Comparison of ENCODE assay signal across 17 cellular contexts in genomic region chr21:15326032-15326867, GRCh38.
DNase-seq lines count a peak whose midpoint lies in the region; ATAC-seq and TF ChIP-seq lines count a peak whose summit lies in the region.
"Had no signal": no experiment of that assay in that cellular context is flagged by ENCODE, and none has a peak within 500 bp of the region (broad histone marks: within the 10 kb centered on the region; RNA-seq: fewer than 3 reads in every experiment).

No MANE protein-coding gene starts in this region.

- intact Hi-C loops in right cardiac atrium (cut with DNase I) (no loop called here), heart left ventricle (cut with DNase I) (no loop called here)

- H4K91ac ChIP-seq in neuronal stem cell (ENCODE audit: low read depth, low read length, poor library complexity): no peak overlapping the region

- no peak overlapping the region for H2AFZ ChIP-seq in neuronal stem cell (ENCODE audit: low read length)

- 93% methylated on average over 9 of the region's 9 CpGs for WGBS in right cardiac atrium
- 93 to 95% (median 94%) methylated on average over 7 to 9 of the region's 9 CpGs for WGBS in heart left ventricle, 4 donors
- no CpG with 5 or more reads among the region's 9 CpGs for WGBS in neuronal stem cell (ENCODE audit: extremely low coverage in 2 of 2, insufficient read length in 2 of 2, insufficient replicate concordance in 1 of 2), 2 donors
- WGBS in upper lobe of left lung, 2 donors: 80 to 89% methylated on average over 6 to 9 of the region's 9 CpGs

- H3K4me3 ChIP-seq in right cardiac atrium (ENCODE audit: low read length): no peak overlapping the region
- H3K4me3 ChIP-seq in heart left ventricle: no peak overlapping the region
- H3K4me3 ChIP-seq in neuronal stem cell (ENCODE audit: low read length in 2 of 2): no peak overlapping the region
- no peak overlapping the region for H3K4me3 ChIP-seq in upper lobe of left lung
- H3K4me3 ChIP-seq: BLaER1 had no signal

- H2BK15ac ChIP-seq in neuronal stem cell (ENCODE audit: low read length): peak overlapping the region; percentile 60

- peak overlapping the region; percentile 95 for H3K18ac ChIP-seq in neuronal stem cell (ENCODE audit: low read length)

- H2BK120ac ChIP-seq in neuronal stem cell (ENCODE audit: low read depth, low read length): peak overlapping the region; percentile 72

- H3K79me1 ChIP-seq in neuronal stem cell (ENCODE audit: low read depth, low read length): no peaks in the 10 kb centered on the region

- H3K4me1 ChIP-seq in right cardiac atrium (ENCODE audit: control insufficient read depth, insufficient read depth, low read length): peaks cover 3% of the 10 kb centered on the region
- peaks cover 0 to 6% (median 0%) of the 10 kb centered on the region in 12 donors for H3K4me1 ChIP-seq in heart left ventricle
- H3K4me1 ChIP-seq in neuronal stem cell (ENCODE audit: control insufficient read depth in 2 of 2, insufficient read depth in 1 of 2, low read depth in 1 of 2, low read length in 2 of 2): peaks cover 4 to 23% of the 10 kb centered on the region in 2 donors
- no peaks in the 10 kb centered on the region for H3K4me1 ChIP-seq in upper lobe of left lung
- H3K4me1 ChIP-seq: BLaER1 had no signal

- ATAC-seq in right cardiac atrium: peak; percentile 19 to 20
- no peak for ATAC-seq in heart left ventricle
- peak; percentile 20 for ATAC-seq in esophagus mucosa
- ATAC-seq in upper lobe of left lung (ENCODE audit: low FRiP score in 2 of 2): peak; percentile 16 to 43
- ATAC-seq in GM21529 (IDR thresholded peaks at IDR 0.05; ENCODE audit: unreplicated experiment): no peak
- ATAC-seq: HCT116 had no signal

- H3K23ac ChIP-seq in neuronal stem cell (ENCODE audit: low read depth, low read length, poor library complexity): peak overlapping the region; percentile 35

- peak overlapping the region; percentile 63 for H3K14ac ChIP-seq in neuronal stem cell (ENCODE audit: low read length)

- TF ChIP-seq POLR2A in heart left ventricle (IDR thresholded peaks at IDR 0.05): no peak
- TF ChIP-seq POLR2A in upper lobe of left lung (IDR thresholded peaks at IDR 0.05): no peak

- H3K36me3 ChIP-seq in heart left ventricle (no peaks in the 10 kb centered on the region), neuronal stem cell (replicated peaks in 1 of 2; ENCODE audit: control insufficient read depth in 2 of 2, insufficient read depth in 2 of 2, low read length in 2 of 2) (no peaks in the 10 kb centered on the region), upper lobe of left lung (no peaks in the 10 kb centered on the region)

- H2BK5ac ChIP-seq in neuronal stem cell (ENCODE audit: low read length): peak overlapping the region; percentile 26

- H3K27me3 ChIP-seq in right cardiac atrium (ENCODE audit: control insufficient read depth, insufficient read depth): no peaks in the 10 kb centered on the region
- H3K27me3 ChIP-seq in heart left ventricle: no peaks in the 10 kb centered on the region
- H3K27me3 ChIP-seq in neuronal stem cell (ENCODE audit: control insufficient read depth in 3 of 3, insufficient read depth in 3 of 3, low read depth in 1 of 3, low read length in 3 of 3): no peaks in the 10 kb centered on the region
- H3K27me3 ChIP-seq in upper lobe of left lung: no peaks in the 10 kb centered on the region
- H3K27me3 ChIP-seq: BLaER1 had no signal

- no peak overlapping the region for H3K4me2 ChIP-seq in neuronal stem cell (ENCODE audit: insufficient read depth, low read length, poor library complexity, severe bottlenecking)
- H3K4me2 ChIP-seq: BLaER1 had no signal

- TF ChIP-seq CTCF in heart left ventricle (IDR thresholded peaks at IDR 0.05) (no peak), upper lobe of left lung (IDR thresholded peaks at IDR 0.05) (no peak)

- no peaks in the 10 kb centered on the region for H3K9me3 ChIP-seq in right cardiac atrium (ENCODE audit: control insufficient read depth, low read length)
- peaks cover 0 to 10% (median 0%) of the 10 kb centered on the region in 12 donors for H3K9me3 ChIP-seq in heart left ventricle
- peaks cover 0 to 13% of the 10 kb centered on the region in 2 donors for H3K9me3 ChIP-seq in neuronal stem cell (replicated peaks in 1 of 2; ENCODE audit: control insufficient read depth in 2 of 2, insufficient read depth in 1 of 2, low read depth in 1 of 2, low read length in 2 of 2)
- H3K9me3 ChIP-seq in upper lobe of left lung: peaks cover 0 to 7% (median 2%) of the 10 kb centered on the region in 4 donors

- H3K9ac ChIP-seq in neuronal stem cell (ENCODE audit: low read depth, low read length, poor library complexity): no peak overlapping the region
- H3K9ac ChIP-seq: BLaER1 had no signal

- H2AK5ac ChIP-seq in neuronal stem cell (ENCODE audit: low read depth, low read length): peak overlapping the region; percentile 97

- peak overlapping the region; percentile 96 for H2BK12ac ChIP-seq in neuronal stem cell (ENCODE audit: low read length)

- no peak overlapping the region for H3K4ac ChIP-seq in neuronal stem cell (ENCODE audit: low read length)

- no peak overlapping the region for H3K27ac ChIP-seq in right cardiac atrium (ENCODE audit: low read length)
- no peak overlapping the region for H3K27ac ChIP-seq in heart left ventricle
- H3K27ac ChIP-seq in neuronal stem cell (replicated peaks; ENCODE audit: low read length): no peak overlapping the region
- no peak overlapping the region for H3K27ac ChIP-seq in upper lobe of left lung
- H3K27ac ChIP-seq: BLaER1 had no signal

- no peak for DNase-seq in right cardiac atrium
- no peak for DNase-seq in heart left ventricle
- DNase-seq in neuronal stem cell (ENCODE audit: low spot score): no peak
- peak in 1 of 2 donors; percentile 41 for DNase-seq in upper lobe of left lung
- DNase-seq in NCI-H345 treated with DMSO at 0.1 percent for 48 hours (lab: John Stamatoyannopoulos, UW; ENCODE audit: unreplicated experiment): no peak
- DNase-seq in DMS 273 treated with DMSO at 0.1 percent for 48 hours (lab: John Stamatoyannopoulos, UW): no peak
- DNase-seq: 8988T; CD4-positive, alpha-beta memory T cell; DMS79 treated with DMSO at 0.1 percent for 48 hours; GF-D8; GOT3; H7; HFFc6 had no signal

- no peak overlapping the region for H4K8ac ChIP-seq in neuronal stem cell (ENCODE audit: low read depth, low read length)

- no peak for TF ChIP-seq EP300 in upper lobe of left lung (IDR thresholded peaks at IDR 0.05)

Comparison
In these comparisons a context has a peak if more than half of its experiments do, and no peak if none do; other contexts are left out.
1. ATAC-seq: peak in right cardiac atrium (2 of 2), esophagus mucosa (single experiment) and upper lobe of left lung (2 of 2); none in heart left ventricle (0 of 4) and GM21529 (single experiment).